Comparison of ENCODE assay signal across 8 cellular contexts in the genomic region with DNA sequence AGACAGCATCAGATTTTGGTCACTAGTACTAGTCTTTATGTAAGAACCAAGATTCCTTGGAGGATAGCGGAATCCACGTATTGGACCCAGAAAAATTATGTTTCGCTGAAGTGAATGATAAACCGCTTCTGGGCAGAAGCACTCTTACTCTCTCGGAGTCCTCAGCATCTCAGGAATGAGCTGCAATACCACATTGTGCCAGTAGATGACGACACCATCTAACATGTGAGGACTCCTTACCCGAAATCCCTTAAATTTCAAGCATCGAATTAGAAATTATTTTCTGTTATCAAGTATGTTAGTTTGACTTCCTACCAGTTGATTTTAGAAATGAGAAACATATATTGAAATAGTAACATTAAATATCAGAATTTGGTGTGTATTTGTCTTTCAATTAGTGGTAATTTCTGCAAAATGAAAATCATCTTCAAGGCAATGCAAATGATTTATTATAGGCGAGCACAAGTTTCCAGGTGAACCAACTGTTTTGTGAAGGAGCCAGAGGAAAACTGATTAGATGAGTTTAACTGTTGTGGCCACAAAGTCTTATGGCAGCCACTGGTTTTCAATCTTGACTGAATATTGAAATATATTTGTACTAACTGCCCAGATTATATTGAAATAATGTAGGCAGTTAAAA.
DNase-seq lines count a peak whose midpoint lies in the region; ATAC-seq and TF ChIP-seq lines count a peak whose summit lies in the region.

No MANE protein-coding gene starts in this region.

- H3K27ac Mint-ChIP-seq in CD8-positive, alpha-beta memory T cell = no peak overlapping the region
- no peak overlapping the region for H3K27ac Mint-ChIP-seq in activated T-helper 17 cell treated with anti-CD3 and anti-CD28 coated beads, Interleukin-2, amount 50 U/mL, for 72 hours
- no peak overlapping the region for H3K27ac Mint-ChIP-seq in type B pancreatic cell

- H3K9me3 Mint-ChIP-seq in CD8-positive, alpha-beta memory T cell = no peaks in the 10 kb centered on the region
- H3K9me3 Mint-ChIP-seq in activated T-helper 17 cell treated with anti-CD3 and anti-CD28 coated beads, Interleukin-2, amount 50 U/mL, for 72 hours = no peaks in the 10 kb centered on the region
- no peaks in the 10 kb centered on the region for H3K9me3 Mint-ChIP-seq in type B pancreatic cell

- TF ChIP-seq EP300 in ovary (IDR thresholded peaks at IDR 0.05) = no peak

- no peaks in the 10 kb centered on the region for H3K4me1 ChIP-seq in CD8-positive, alpha-beta memory T cell (ENCODE audit: insufficient read depth, low read length)
- no peaks in the 10 kb centered on the region for H3K4me1 ChIP-seq in ovary (ENCODE audit: insufficient read depth)

- 11 to 15% (median 14%) methylated on average over 9 of the region's 9 CpGs for WGBS in ovary, 3 donors

- H3K4me1 Mint-ChIP-seq in CD8-positive, alpha-beta memory T cell = peaks cover 4 to 11% (median 5%) of the 10 kb centered on the region in 3 donors
- no peaks in the 10 kb centered on the region for H3K4me1 Mint-ChIP-seq in activated T-helper 17 cell treated with anti-CD3 and anti-CD28 coated beads, Interleukin-2, amount 50 U/mL, for 72 hours
- H3K4me1 Mint-ChIP-seq in type B pancreatic cell (ENCODE audit: unreplicated experiment) = peaks cover 5% of the 10 kb centered on the region

- no peaks in the 10 kb centered on the region for H3K36me3 Mint-ChIP-seq in CD8-positive, alpha-beta memory T cell
- no peaks in the 10 kb centered on the region for H3K36me3 Mint-ChIP-seq in activated T-helper 17 cell treated with anti-CD3 and anti-CD28 coated beads, Interleukin-2, amount 50 U/mL, for 72 hours (ENCODE audit: low read depth)
- no peaks in the 10 kb centered on the region for H3K36me3 Mint-ChIP-seq in type B pancreatic cell

- no peak overlapping the region for H3K4me3 ChIP-seq in CD8-positive, alpha-beta memory T cell (ENCODE audit: low read length)
- H3K4me3 ChIP-seq in Jurkat, Clone E6-1 (ENCODE audit: low read length) = no peak overlapping the region
- no peak overlapping the region for H3K4me3 ChIP-seq in foreskin fibroblast (ENCODE audit: low read depth in 1 of 2, low read length in 2 of 2)
- no peak overlapping the region for H3K4me3 ChIP-seq in ovary

- no peaks in the 10 kb centered on the region for H3K36me3 ChIP-seq in CD8-positive, alpha-beta memory T cell (ENCODE audit: insufficient read depth, low read length)
- H3K36me3 ChIP-seq in ovary = no peaks in the 10 kb centered on the region

- TF ChIP-seq POLR2A in ovary (IDR thresholded peaks at IDR 0.05) = no peak

- H3K4me3 Mint-ChIP-seq in CD8-positive, alpha-beta memory T cell = no peak overlapping the region
- H3K4me3 Mint-ChIP-seq in activated T-helper 17 cell treated with anti-CD3 and anti-CD28 coated beads, Interleukin-2, amount 50 U/mL, for 72 hours = no peak overlapping the region
- no peak overlapping the region for H3K4me3 Mint-ChIP-seq in type B pancreatic cell

- DNase-seq in CD8-positive, alpha-beta memory T cell = peak; percentile 61 to 82 (median 66)
- DNase-seq in Jurkat, Clone E6-1 (ENCODE audit: low read depth, low spot score) = peak; percentile 84
- DNase-seq in RPMI8226 (peak; percentile 82), foreskin fibroblast (peak; percentile 66 to 92), ovary (peak in 4 of 5 donors; percentile 30 to 77 (median 56)), type B pancreatic cell (ENCODE audit: extremely low spot score, unreplicated experiment) (peak; percentile 78)

- no peak overlapping the region for H3K27ac ChIP-seq in CD8-positive, alpha-beta memory T cell (ENCODE audit: low read depth, low read length)
- H3K27ac ChIP-seq in ovary = no peak overlapping the region

- CTCF ChIA-PET in CD8-positive, alpha-beta memory T cell (lab: Charles Lee) = interaction anchor here (0.8 to 4.2 kb wide), 6 partner anchors 11 to 373 kb away, joined by 3 to 64 read pairs (median 8); partner anchors contain the start of gene CAMK4

- no peaks in the 10 kb centered on the region for H3K27me3 ChIP-seq in CD8-positive, alpha-beta memory T cell (ENCODE audit: insufficient read depth, low read length, poor library complexity, severe bottlenecking)
- H3K27me3 ChIP-seq in ovary = no peaks in the 10 kb centered on the region

- peaks cover 0 to 12% of the 10 kb centered on the region in 2 donors for H3K27me3 Mint-ChIP-seq in CD8-positive, alpha-beta memory T cell
- no peaks in the 10 kb centered on the region for H3K27me3 Mint-ChIP-seq in activated T-helper 17 cell treated with anti-CD3 and anti-CD28 coated beads, Interleukin-2, amount 50 U/mL, for 72 hours
- H3K27me3 Mint-ChIP-seq in type B pancreatic cell = peaks cover 7% of the 10 kb centered on the region

- POLR2A ChIA-PET in CD8-positive, alpha-beta memory T cell (lab: Charles Lee) = no interaction called here

- peak; percentile 100 for TF ChIP-seq CTCF in foreskin fibroblast (IDR thresholded peaks at IDR 0.05; ENCODE audit: low read depth, low read length)
- TF ChIP-seq CTCF in ovary (IDR thresholded peaks at IDR 0.05) = peak; percentile 63 to 91 (median 88)
- peak; percentile 99 for TF ChIP-seq CTCF in type B pancreatic cell (conservative IDR thresholded peaks at IDR 0.05)

- peak; percentile 75 for ATAC-seq in GM19397 (IDR thresholded peaks at IDR 0.05; ENCODE audit: unreplicated experiment)
- ATAC-seq in activated T-helper 17 cell treated with anti-CD3 and anti-CD28 coated beads, Interleukin-2, amount 50 U/mL, for 72 hours (replicated peaks) = peak; percentile 63

- intact Hi-C loops in ovary (cut with DNase I) = no loop called here

- no peaks in the 10 kb centered on the region for H3K9me3 ChIP-seq in CD8-positive, alpha-beta memory T cell (ENCODE audit: low read length)
- H3K9me3 ChIP-seq in ovary = no peaks in the 10 kb centered on the region
